Comparison of ENCODE assay signal across 21 cellular contexts in the genomic region with DNA sequence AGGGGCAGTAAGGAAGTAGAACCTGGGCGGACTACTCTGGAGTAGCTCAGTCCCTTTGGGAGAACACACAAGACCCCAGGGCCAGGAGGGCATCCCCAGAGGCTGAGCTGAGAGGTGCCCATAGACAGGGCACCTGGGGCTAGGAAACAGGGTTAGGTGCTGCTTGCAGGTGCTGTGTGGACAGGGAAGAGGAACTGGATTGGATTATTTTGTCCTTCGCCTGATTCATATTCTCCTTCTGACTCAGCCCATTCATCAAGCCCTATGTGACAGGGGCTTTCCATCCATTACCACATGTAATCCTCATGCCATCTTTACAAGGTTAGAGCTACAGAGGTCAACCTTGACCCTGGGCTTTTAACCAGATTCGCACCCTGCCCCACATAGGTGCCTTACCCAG.
DNase-seq lines count a peak whose midpoint lies in the region; ATAC-seq, FAIRE-seq and TF ChIP-seq lines count a peak whose summit lies in the region.
"Had no signal": no experiment of that assay in that cellular context is flagged by ENCODE, and none has a peak within 500 bp of the region (broad histone marks: within the 10 kb centered on the region; RNA-seq: fewer than 3 reads in every experiment).

No MANE protein-coding gene starts in this region.

- no peak overlapping the region for H3K27ac ChIP-seq in small intestine (ENCODE audit: low read depth in 1 of 2, low read length in 1 of 2)
- H3K27ac ChIP-seq: C4-2B, PC-9, SJSA1, spleen had no signal

- FAIRE-seq in D721Med (lab: Jason Lieb, UNC): no peak
- no peak for FAIRE-seq in small intestine (lab: Jason Lieb, UNC)

- H3K36me3 ChIP-seq in GM06990 (ENCODE audit: control insufficient read depth, insufficient read depth, low read length) (no peaks in the 10 kb centered on the region), small intestine (ENCODE audit: control insufficient read depth in 2 of 2, insufficient read depth in 2 of 2, low read length in 2 of 2) (no peaks in the 10 kb centered on the region)
- H3K36me3 ChIP-seq: SJSA1, spleen had no signal

- H3K9me3 ChIP-seq in small intestine (ENCODE audit: control insufficient read depth, low read depth): no peaks in the 10 kb centered on the region
- H3K9me3 ChIP-seq: SJSA1 had no signal

- WGBS in small intestine, 3 donors: 73 to 87% (median 85%) methylated on average over 3 of the region's 3 CpGs

- no peaks in the 10 kb centered on the region for H3K4me1 ChIP-seq in small intestine (ENCODE audit: control insufficient read depth in 2 of 2, insufficient read depth in 1 of 2, low read depth in 1 of 2, low read length in 1 of 2)
- H3K4me1 ChIP-seq: SJSA1, spleen had no signal

- peak; percentile 66 for DNase-seq in GM06990 (ENCODE audit: extremely low read depth, insufficient read length)
- DNase-seq in HT1080 (ENCODE audit: low read depth): peak; percentile 40
- no peak for DNase-seq in D721Med (ENCODE audit: insufficient read length, low spot score)
- DNase-seq in small intestine: no peak
- no peak for DNase-seq in DMS79 treated with DMSO at 0.1 percent for 48 hours (lab: John Stamatoyannopoulos, UW)
- no peak for DNase-seq in glomerular visceral epithelial cell (ENCODE audit: extremely low spot score)
- DNase-seq: activated B cell treated with CpG ODN at 0.5 μM for 24 hours; activated naive CD4-positive, alpha-beta T cell treated with anti-CD3 and anti-CD28 coated beads, Interleukin-2, amount 10 ng/mL, durations not matched to agents 7 days and 5 days; activated T-cell treated with anti-CD3 and anti-CD28 coated beads, Interleukin-2, amount 50 U/mL, for 4 hours; aorta; DMS 273 treated with DMSO at 0.1 percent for 48 hours; effector memory CD4-positive, alpha-beta T cell; head of caudate nucleus; NCI-H1694; NCI-H226; PC-9; spleen had no signal

- no peak for TF ChIP-seq CTCF in GM06990 (IDR thresholded peaks at IDR 0.05; ENCODE audit: insufficient read depth, low read length, poor library complexity, severe bottlenecking)
- no peak for TF ChIP-seq CTCF in D721Med (IDR thresholded peaks at IDR 0.05; ENCODE audit: insufficient read depth, missing control alignments)

- ATAC-seq in GM21447 (IDR thresholded peaks at IDR 0.05; ENCODE audit: unreplicated experiment): peak; percentile 49
- peak; percentile 77 for ATAC-seq in esophagus mucosa

- H3K27me3 ChIP-seq in GM06990 (replicated peaks; ENCODE audit: control insufficient read depth, insufficient read depth, low read length) (no peaks in the 10 kb centered on the region), small intestine (ENCODE audit: control insufficient read depth in 2 of 2, insufficient read depth in 2 of 2, low read length in 2 of 2) (peaks cover 0 to 8% of the 10 kb centered on the region in 2 donors)
- H3K27me3 ChIP-seq: SJSA1 had no signal

- no peak overlapping the region for H3K4me3 ChIP-seq in GM06990 (replicated peaks; ENCODE audit: low read depth, low read length)
- no peak overlapping the region for H3K4me3 ChIP-seq in small intestine (ENCODE audit: low read depth in 1 of 2, low read length in 2 of 2)
- H3K4me3 ChIP-seq: PC-9, SJSA1, spleen had no signal

Comparison
In these comparisons a context has a peak if more than half of its experiments do, and no peak if none do; other contexts are left out.
1. DNase-seq: peak in GM06990 (single experiment) and HT1080 (single experiment); none in D721Med (single experiment), small intestine (single experiment), DMS79 treated with DMSO at 0.1 percent for 48 hours (single experiment) and glomerular visceral epithelial cell (single experiment).